ENCODE assay signal across 24 cellular contexts in the genomic region with DNA sequence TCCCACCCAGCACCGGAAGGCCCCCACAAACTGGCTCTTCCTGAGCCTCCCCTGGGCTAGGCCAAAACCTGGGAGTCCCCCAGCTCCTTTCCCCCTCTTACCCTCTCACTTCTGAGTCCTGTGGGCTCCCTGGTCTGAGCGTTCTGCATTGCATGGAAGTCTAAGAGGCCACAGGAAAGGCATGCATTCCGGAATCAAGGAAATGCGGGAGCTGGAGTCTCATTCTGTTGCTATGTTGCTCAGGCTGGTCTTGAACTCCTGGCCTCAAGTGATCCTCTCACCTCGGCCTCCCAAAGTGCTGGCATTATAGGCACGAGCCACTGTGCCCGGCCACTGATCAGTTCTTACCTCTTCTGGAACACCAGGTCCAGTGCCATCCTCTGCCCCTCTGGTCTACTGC. TPM values are rescaled to one million over a fixed set of nuclear protein-coding genes. Genes with fewer than 3 reads are reported as not detected.
A peak's percentile ranks its signal among the peaks of the same experiment; 100 is the strongest.
DNase-seq lines count a peak whose midpoint lies in the region; TF ChIP-seq lines count a peak whose summit lies in the region.
"Had no signal": no experiment of that assay in that cellular context is flagged by ENCODE, and none has a peak within 500 bp of the region (broad histone marks: within the 10 kb centered on the region; RNA-seq: fewer than 3 reads in every experiment).

No MANE protein-coding gene starts in this region.

- H2AK5ac ChIP-seq in neuronal stem cell (ENCODE audit: low read depth, low read length), result peak overlapping the region; percentile 87

- intact Hi-C loops in stomach (cut with DNase I; ENCODE audit: low total_unique reads), result loop anchor here (5.0 kb wide), 1 partner anchor 85 kb away; the partner anchor contains the start of gene SNAI1

- H2BK120ac ChIP-seq in neuronal stem cell (ENCODE audit: low read depth, low read length), result no peak overlapping the region

- H3K4ac ChIP-seq in neuronal stem cell (ENCODE audit: low read length), result no peak overlapping the region

- H3K4me1 ChIP-seq in NT2/D1 (ENCODE audit: insufficient read depth, insufficient read length) (peaks cover 12% of the 10 kb centered on the region), neuronal stem cell (ENCODE audit: control insufficient read depth in 2 of 2, insufficient read depth in 1 of 2, low read depth in 1 of 2, low read length in 2 of 2) (peaks cover 3 to 13% of the 10 kb centered on the region in 2 donors), stomach (peaks cover 4 to 11% (median 9%) of the 10 kb centered on the region in 4 donors), MM.1S (ENCODE audit: low read length) (peaks cover 3% of the 10 kb centered on the region; the same call in 1 of the 2 replicates), smooth muscle cell (ENCODE audit: low read depth) (no peaks in the 10 kb centered on the region)

- TF ChIP-seq POLR2A in stomach (IDR thresholded peaks at IDR 0.05), result no peak

- H3K27ac ChIP-seq in WERI-Rb-1, result peak overlapping the region; percentile 53
- no peak overlapping the region for H3K27ac ChIP-seq in neuronal stem cell (replicated peaks; ENCODE audit: low read length)
- no peak overlapping the region for H3K27ac ChIP-seq in stomach
- H3K27ac ChIP-seq in MM.1S (ENCODE audit: low read length), result no peak overlapping the region
- H3K27ac ChIP-seq in smooth muscle cell (ENCODE audit: low read depth), result no peak overlapping the region
- H3K27ac ChIP-seq: GM23248, HL-60 had no signal

- no CpG with 5 or more reads among the region's 7 CpGs for WGBS in neuronal stem cell (ENCODE audit: extremely low coverage in 2 of 2, insufficient read length in 2 of 2, insufficient replicate concordance in 1 of 2), 2 donors
- 85 to 93% (median 91%) methylated on average over 7 of the region's 7 CpGs for WGBS in stomach, 5 donors
- 81% methylated on average over 7 of the region's 7 CpGs for WGBS in smooth muscle cell (ENCODE audit: low lambda C conversion rate)

- no peaks in the 10 kb centered on the region for H3K9me3 Mint-ChIP-seq in mesothelial cell of epicardium
- H3K9me3 Mint-ChIP-seq: CD4-positive, CD25-positive, alpha-beta regulatory T cell; CD8-positive, alpha-beta memory T cell; HFFc6 had no signal

- H2AFZ ChIP-seq in neuronal stem cell (ENCODE audit: low read length), result no peak overlapping the region
- no peak overlapping the region for H2AFZ ChIP-seq in MM.1S (ENCODE audit: low read length)
- H2AFZ ChIP-seq in smooth muscle cell (ENCODE audit: low read depth), result no peak overlapping the region
- H2AFZ ChIP-seq: GM23248 had no signal

- H3K79me2 ChIP-seq in MM.1S (ENCODE audit: low read length), result no peaks in the 10 kb centered on the region
- no peaks in the 10 kb centered on the region for H3K79me2 ChIP-seq in smooth muscle cell (ENCODE audit: low read depth)

- H4K20me1 ChIP-seq in MM.1S (ENCODE audit: insufficient read depth, low read length), result no peaks in the 10 kb centered on the region
- H4K20me1 ChIP-seq in smooth muscle cell (ENCODE audit: low read depth), result no peaks in the 10 kb centered on the region

- no peaks in the 10 kb centered on the region for H3K27me3 Mint-ChIP-seq in mesothelial cell of epicardium (ENCODE audit: low read depth)

- no peak for TF ChIP-seq EP300 in stomach (IDR thresholded peaks at IDR 0.05)

- H3K4me1 Mint-ChIP-seq in mesothelial cell of epicardium, result peaks cover 5% of the 10 kb centered on the region

- H3K79me1 ChIP-seq in neuronal stem cell (ENCODE audit: low read depth, low read length), result peaks cover 3% of the 10 kb centered on the region

- H3K23ac ChIP-seq in neuronal stem cell (ENCODE audit: low read depth, low read length, poor library complexity), result no peak overlapping the region

- H3F3A ChIP-seq in MM.1S (ENCODE audit: insufficient read depth, low read length), result no peaks in the 10 kb centered on the region
- no peaks in the 10 kb centered on the region for H3F3A ChIP-seq in smooth muscle cell (ENCODE audit: low read depth)

- H4K8ac ChIP-seq in neuronal stem cell (ENCODE audit: low read depth, low read length), result no peak overlapping the region

- DNase-seq in NT2/D1 (ENCODE audit: low read depth, low spot score) (no peak), WERI-Rb-1 (no peak), mesothelial cell of epicardium (ENCODE audit: low spot score in 2 of 2, unreplicated experiment in 2 of 2) (no peak), neuronal stem cell (ENCODE audit: low spot score) (no peak), stomach (no peak), MM.1S (no peak), smooth muscle cell (lab: John Stamatoyannopoulos, UW; ENCODE audit: unreplicated experiment) (no peak), MV-4-11 (lab: John Stamatoyannopoulos, UW) (no peak)
- DNase-seq: ACHN; BE2C; C1 segment of cervical spinal cord; CD4-positive, CD25-positive, alpha-beta regulatory T cell; CD8-positive, alpha-beta memory T cell; COR-L47; DMS 273 treated with DMSO at 0.1 percent for 48 hours; DMS53; DND-41; EL; GM23248; HCEC 1CT; HFFc6; IMR-90 had no signal

- H3K27me3 ChIP-seq in NT2/D1 (ENCODE audit: insufficient read depth, insufficient read length) (no peaks in the 10 kb centered on the region), WERI-Rb-1 (ENCODE audit: insufficient read depth, low read depth, severe bottlenecking) (no peaks in the 10 kb centered on the region), neuronal stem cell (ENCODE audit: control insufficient read depth in 3 of 3, insufficient read depth in 3 of 3, low read depth in 1 of 3, low read length in 3 of 3) (peaks cover 0 to 5% (median 0%) of the 10 kb centered on the region in 3 experiments), stomach (no peaks in the 10 kb centered on the region), MM.1S (replicated peaks; ENCODE audit: insufficient read depth, low read length) (no peaks in the 10 kb centered on the region), smooth muscle cell (ENCODE audit: low read depth) (no peaks in the 10 kb centered on the region)
- H3K27me3 ChIP-seq: BE2C had no signal

- no peak overlapping the region for H3K4me2 ChIP-seq in neuronal stem cell (ENCODE audit: insufficient read depth, low read length, poor library complexity, severe bottlenecking)
- H3K4me2 ChIP-seq in MM.1S (ENCODE audit: low read depth, low read length), result no peak overlapping the region
- H3K4me2 ChIP-seq in smooth muscle cell, result no peak overlapping the region

- no peak overlapping the region for H3K14ac ChIP-seq in neuronal stem cell (ENCODE audit: low read length)

- peak overlapping the region; percentile 30 for H3K27ac Mint-ChIP-seq in mesothelial cell of epicardium
- H3K27ac Mint-ChIP-seq: CD4-positive, CD25-positive, alpha-beta regulatory T cell; CD8-positive, alpha-beta memory T cell; HFFc6 had no signal

- peak overlapping the region; percentile 42 for H3K18ac ChIP-seq in neuronal stem cell (ENCODE audit: low read length)

- H3K9ac ChIP-seq in NT2/D1 (ENCODE audit: insufficient read length, low read depth) (peak overlapping the region; percentile 12), neuronal stem cell (ENCODE audit: low read depth, low read length, poor library complexity) (no peak overlapping the region), MM.1S (ENCODE audit: low read length) (no peak overlapping the region), smooth muscle cell (ENCODE audit: low read depth) (no peak overlapping the region)
- H3K9ac ChIP-seq: GM23248 had no signal

- no peak overlapping the region for H2BK5ac ChIP-seq in neuronal stem cell (ENCODE audit: low read length)

- no peak overlapping the region for H3K4me3 Mint-ChIP-seq in mesothelial cell of epicardium
- H3K4me3 Mint-ChIP-seq: CD4-positive, CD25-positive, alpha-beta regulatory T cell; CD8-positive, alpha-beta memory T cell; HFFc6 had no signal

- H3K4me3 ChIP-seq in NT2/D1 (ENCODE audit: insufficient read length, low read depth) (no peak overlapping the region), WERI-Rb-1 (ENCODE audit: low read depth, low read length) (no peak overlapping the region), neuronal stem cell (ENCODE audit: low read length in 2 of 2) (no peak overlapping the region), stomach (no peak overlapping the region), MM.1S (ENCODE audit: low read length) (no peak overlapping the region), smooth muscle cell (no peak overlapping the region)
- H3K4me3 ChIP-seq: GM12878, GM23248 had no signal

- H2BK15ac ChIP-seq in neuronal stem cell (ENCODE audit: low read length), result peak overlapping the region; percentile 61

- H4K91ac ChIP-seq in neuronal stem cell (ENCODE audit: low read depth, low read length, poor library complexity), result no peak overlapping the region

- H3K36me3 Mint-ChIP-seq in mesothelial cell of epicardium, result no peaks in the 10 kb centered on the region
- H3K36me3 Mint-ChIP-seq: CD4-positive, CD25-positive, alpha-beta regulatory T cell; CD8-positive, alpha-beta memory T cell had no signal

- no peak for TF ChIP-seq CTCF in WERI-Rb-1 (IDR thresholded peaks at IDR 0.05; ENCODE audit: low read depth, low read length)
- TF ChIP-seq CTCF in mesothelial cell of epicardium (IDR thresholded peaks at IDR 0.05; ENCODE audit: unreplicated experiment), result no peak
- no peak for TF ChIP-seq CTCF in stomach (IDR thresholded peaks at IDR 0.05)
- TF ChIP-seq CTCF in MM.1S (IDR thresholded peaks at IDR 0.05; ENCODE audit: low read length), result no peak
- no peak for TF ChIP-seq CTCF in smooth muscle cell (IDR thresholded peaks at IDR 0.05; ENCODE audit: borderline replicate concordance, insufficient read depth, poor library complexity, severe bottlenecking)

- H3K9me3 ChIP-seq in NT2/D1 (ENCODE audit: insufficient read depth, low read length), result no peaks in the 10 kb centered on the region
- no peaks in the 10 kb centered on the region for H3K9me3 ChIP-seq in WERI-Rb-1 (ENCODE audit: severe bottlenecking)
- no peaks in the 10 kb centered on the region for H3K9me3 ChIP-seq in neuronal stem cell (replicated peaks in 1 of 2; ENCODE audit: control insufficient read depth in 2 of 2, insufficient read depth in 1 of 2, low read depth in 1 of 2, low read length in 2 of 2)
- no peaks in the 10 kb centered on the region for H3K9me3 ChIP-seq in stomach
- H3K9me3 ChIP-seq in MM.1S (replicated peaks; ENCODE audit: insufficient read depth, low read length), result no peaks in the 10 kb centered on the region
- H3K9me3 ChIP-seq in smooth muscle cell (replicated peaks; ENCODE audit: low read depth), result no peaks in the 10 kb centered on the region
- H3K9me3 ChIP-seq: BE2C had no signal

- H3K9me2 ChIP-seq in MM.1S (replicated peaks; ENCODE audit: insufficient read depth, low read length), result no peaks in the 10 kb centered on the region

- H3K36me3 ChIP-seq in NT2/D1 (ENCODE audit: insufficient read depth, insufficient read length, low read length), result no peaks in the 10 kb centered on the region
- no peaks in the 10 kb centered on the region for H3K36me3 ChIP-seq in WERI-Rb-1
- no peaks in the 10 kb centered on the region for H3K36me3 ChIP-seq in neuronal stem cell (replicated peaks in 1 of 2; ENCODE audit: control insufficient read depth in 2 of 2, insufficient read depth in 2 of 2, low read length in 2 of 2)
- no peaks in the 10 kb centered on the region for H3K36me3 ChIP-seq in stomach
- H3K36me3 ChIP-seq in MM.1S (replicated peaks; ENCODE audit: insufficient read depth, low read length), result no peaks in the 10 kb centered on the region
- H3K36me3 ChIP-seq in smooth muscle cell (ENCODE audit: low read depth), result no peaks in the 10 kb centered on the region
- H3K36me3 ChIP-seq: BE2C had no signal

- no peak overlapping the region for H2BK12ac ChIP-seq in neuronal stem cell (ENCODE audit: low read length)

RNA-seq across cellular contexts. Expression of gene UBE2V1, which starts 45.9 kb away (rescaled TPM):
- total RNA-seq in mesothelial cell of epicardium, result 134 to 139 TPM (median 138 TPM) in 3 replicates
- polyA plus RNA-seq in neuronal stem cell (2013, experiment 1 of 2), result 261 TPM
- polyA plus RNA-seq in neuronal stem cell (2013, experiment 2 of 2), result 262 TPM
- 100 to 1,000 TPM in 1 of 5 donors, 10 to 100 TPM in 4; 52.6 to 111 (median 61.8) TPM for total RNA-seq in stomach
- polyA plus RNA-seq in stomach, result 10 to 100 TPM; 64.7 to 90.3 (median 80.3) TPM
- total RNA-seq in smooth muscle cell, result 94.1 and 94.8 TPM in 2 replicates
- polyA plus RNA-seq in smooth muscle cell, result 128 and 141 TPM in 2 replicates
